8 cellular contexts compared by ENCODE assay signal in genomic region chr11:95925011-95925410, GRCh38. TPM values are rescaled to one million over a fixed set of nuclear protein-coding genes. Genes with fewer than 3 reads are reported as not detected.
DNase-seq lines count a peak whose midpoint lies in the region; ATAC-seq and TF ChIP-seq lines count a peak whose summit lies in the region.

No MANE protein-coding gene starts in this region.

- ATAC-seq in GM19455 (IDR thresholded peaks at IDR 0.05; ENCODE audit: unreplicated experiment), result no peak

- peak overlapping the region; percentile 76 for H3K4me3 ChIP-seq in NB4 (ENCODE audit: low read depth, low read length)
- peak overlapping the region; percentile 69 for H3K4me3 ChIP-seq in neuron (ENCODE audit: low read length)

- H3K9me3 ChIP-seq in neuron (ENCODE audit: low read length), result no peaks in the 10 kb centered on the region

- H3K27me3 ChIP-seq in neuron (ENCODE audit: insufficient read depth, low read length), result no peaks in the 10 kb centered on the region

- peaks cover 20% of the 10 kb centered on the region for H3K4me1 ChIP-seq in neuron (ENCODE audit: insufficient read depth, low read length)

- H3K36me3 ChIP-seq in neuron (ENCODE audit: insufficient read depth, low read length), result no peaks in the 10 kb centered on the region

- TF ChIP-seq CTCF in NB4 (IDR thresholded peaks at IDR 0.05; ENCODE audit: low read depth, low read length) (no peak), GM20000 (IDR thresholded peaks at IDR 0.05; ENCODE audit: extremely low read depth, missing control alignments) (no peak)

- TF ChIP-seq POLR2A in NB4 (IDR thresholded peaks at IDR 0.05; ENCODE audit: extremely low read depth, insufficient read length), result no peak

- DNase-seq in EL (peak; percentile 59), NB4 (ENCODE audit: low read depth) (peak; percentile 57), dermis blood vessel endothelial cell (peak; percentile 51), GM20000 (ENCODE audit: low spot score) (no peak), NCI-H2196 (lab: John Stamatoyannopoulos, UW; ENCODE audit: unreplicated experiment) (no peak), NCI-H345 (lab: John Stamatoyannopoulos, UW) (no peak)

- no peak overlapping the region for H2AFZ ChIP-seq in neuron (ENCODE audit: low read depth, low read length)

RNA-seq across cellular contexts. Expression of gene MTMR2, which starts 1.1 kb away (rescaled TPM):
- total RNA-seq in dermis blood vessel endothelial cell, result 63.6 and 131 TPM in 2 replicates

Comparison
In these comparisons a context has a peak if more than half of its experiments do, and no peak if none do; other contexts are left out.
1. DNase-seq: peak in EL (single experiment), NB4 (single experiment) and dermis blood vessel endothelial cell (single experiment); none in GM20000 (single experiment), NCI-H2196 (single experiment) and NCI-H345 (single experiment).